ENCODE assay signal across 1 cellular context in the genomic region with DNA sequence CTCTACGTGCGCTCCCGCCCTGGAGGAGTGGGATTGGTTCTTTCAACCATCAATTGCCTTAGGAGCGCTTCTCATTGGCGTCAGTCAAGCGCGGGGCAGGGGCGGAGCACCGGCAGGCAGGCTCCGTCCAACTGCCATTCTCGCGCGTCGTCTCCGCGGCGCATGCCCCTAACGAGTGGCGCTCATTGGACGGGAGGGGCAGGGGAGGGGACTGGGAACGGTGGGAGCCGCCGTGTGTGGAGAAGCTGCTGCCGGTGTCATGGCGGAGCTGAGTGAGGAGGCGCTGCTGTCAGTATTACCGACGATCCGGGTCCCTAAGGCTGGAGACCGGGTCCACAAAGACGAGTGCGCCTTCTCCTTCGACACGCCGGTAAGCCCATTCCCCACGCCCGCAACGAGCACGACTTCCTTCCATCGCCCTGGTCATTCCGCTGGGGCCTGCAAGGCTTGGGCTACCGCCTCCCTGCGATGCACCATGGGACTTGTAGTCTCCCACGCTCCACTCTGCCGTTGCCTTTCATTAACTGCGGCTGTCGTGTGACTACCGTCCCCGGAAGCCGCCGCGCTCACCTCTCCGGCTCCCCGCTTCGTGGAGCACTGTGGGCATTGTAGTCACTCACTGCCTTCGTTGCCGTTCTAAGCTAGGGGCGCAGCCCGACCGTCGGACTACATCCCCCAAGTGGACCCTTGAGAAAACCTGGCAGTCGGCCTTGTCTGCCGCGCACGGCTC.
TF ChIP-seq lines count a peak whose summit lies in the region.

A gene with protein sequence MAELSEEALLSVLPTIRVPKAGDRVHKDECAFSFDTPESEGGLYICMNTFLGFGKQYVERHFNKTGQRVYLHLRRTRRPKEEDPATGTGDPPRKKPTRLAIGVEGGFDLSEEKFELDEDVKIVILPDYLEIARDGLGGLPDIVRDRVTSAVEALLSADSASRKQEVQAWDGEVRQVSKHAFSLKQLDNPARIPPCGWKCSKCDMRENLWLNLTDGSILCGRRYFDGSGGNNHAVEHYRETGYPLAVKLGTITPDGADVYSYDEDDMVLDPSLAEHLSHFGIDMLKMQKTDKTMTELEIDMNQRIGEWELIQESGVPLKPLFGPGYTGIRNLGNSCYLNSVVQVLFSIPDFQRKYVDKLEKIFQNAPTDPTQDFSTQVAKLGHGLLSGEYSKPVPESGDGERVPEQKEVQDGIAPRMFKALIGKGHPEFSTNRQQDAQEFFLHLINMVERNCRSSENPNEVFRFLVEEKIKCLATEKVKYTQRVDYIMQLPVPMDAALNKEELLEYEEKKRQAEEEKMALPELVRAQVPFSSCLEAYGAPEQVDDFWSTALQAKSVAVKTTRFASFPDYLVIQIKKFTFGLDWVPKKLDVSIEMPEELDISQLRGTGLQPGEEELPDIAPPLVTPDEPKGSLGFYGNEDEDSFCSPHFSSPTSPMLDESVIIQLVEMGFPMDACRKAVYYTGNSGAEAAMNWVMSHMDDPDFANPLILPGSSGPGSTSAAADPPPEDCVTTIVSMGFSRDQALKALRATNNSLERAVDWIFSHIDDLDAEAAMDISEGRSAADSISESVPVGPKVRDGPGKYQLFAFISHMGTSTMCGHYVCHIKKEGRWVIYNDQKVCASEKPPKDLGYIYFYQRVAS (plus strand): TSS at position 230 of the 730 bp plus-strand sequence. CDS start 30 bp downstream, at position 260.

TF ChIP-seq in K562, 482 proteins besides CTCF, POLR2A, EP300 and RAD21 (continued from another document and continues in another):
- TF ChIP-seq, protein P1, sequence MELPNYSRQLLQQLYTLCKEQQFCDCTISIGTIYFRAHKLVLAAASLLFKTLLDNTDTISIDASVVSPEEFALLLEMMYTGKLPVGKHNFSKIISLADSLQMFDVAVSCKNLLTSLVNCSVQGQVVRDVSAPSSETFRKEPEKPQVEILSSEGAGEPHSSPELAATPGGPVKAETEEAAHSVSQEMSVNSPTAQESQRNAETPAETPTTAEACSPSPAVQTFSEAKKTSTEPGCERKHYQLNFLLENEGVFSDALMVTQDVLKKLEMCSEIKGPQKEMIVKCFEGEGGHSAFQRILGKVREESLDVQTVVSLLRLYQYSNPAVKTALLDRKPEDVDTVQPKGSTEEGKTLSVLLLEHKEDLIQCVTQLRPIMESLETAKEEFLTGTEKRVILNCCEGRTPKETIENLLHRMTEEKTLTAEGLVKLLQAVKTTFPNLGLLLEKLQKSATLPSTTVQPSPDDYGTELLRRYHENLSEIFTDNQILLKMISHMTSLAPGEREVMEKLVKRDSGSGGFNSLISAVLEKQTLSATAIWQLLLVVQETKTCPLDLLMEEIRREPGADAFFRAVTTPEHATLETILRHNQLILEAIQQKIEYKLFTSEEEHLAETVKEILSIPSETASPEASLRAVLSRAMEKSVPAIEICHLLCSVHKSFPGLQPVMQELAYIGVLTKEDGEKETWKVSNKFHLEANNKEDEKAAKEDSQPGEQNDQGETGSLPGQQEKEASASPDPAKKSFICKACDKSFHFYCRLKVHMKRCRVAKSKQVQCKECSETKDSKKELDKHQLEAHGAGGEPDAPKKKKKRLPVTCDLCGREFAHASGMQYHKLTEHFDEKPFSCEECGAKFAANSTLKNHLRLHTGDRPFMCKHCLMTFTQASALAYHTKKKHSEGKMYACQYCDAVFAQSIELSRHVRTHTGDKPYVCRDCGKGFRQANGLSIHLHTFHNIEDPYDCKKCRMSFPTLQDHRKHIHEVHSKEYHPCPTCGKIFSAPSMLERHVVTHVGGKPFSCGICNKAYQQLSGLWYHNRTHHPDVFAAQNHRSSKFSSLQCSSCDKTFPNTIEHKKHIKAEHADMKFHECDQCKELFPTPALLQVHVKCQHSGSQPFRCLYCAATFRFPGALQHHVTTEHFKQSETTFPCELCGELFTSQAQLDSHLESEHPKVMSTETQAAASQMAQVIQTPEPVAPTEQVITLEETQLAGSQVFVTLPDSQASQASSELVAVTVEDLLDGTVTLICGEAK (IDR thresholded peaks at IDR 0.05) = peak; percentile 93
- TF ChIP-seq, protein P1 (CRISPR knock-in tag; IDR thresholded peaks at IDR 0.05) = no peak
- TF ChIP-seq SUPT5H (IDR thresholded peaks at IDR 0.05) (peak; percentile 80), ZNF134 (CRISPR knock-in tag; conservative IDR thresholded peaks at IDR 0.05) (peak; percentile 83), XRCC4 (IDR thresholded peaks at IDR 0.05; ENCODE audit: extremely low read depth, insufficient read depth, insufficient read length) (no peak), PCBP2 (IDR thresholded peaks at IDR 0.05; ENCODE audit: low read depth, low read length, poor library complexity, severe bottlenecking) (no peak), TRIM28 (IDR thresholded peaks at IDR 0.05) (no peak), ZNF584 (CRISPR knock-in tag; IDR thresholded peaks at IDR 0.05; ENCODE audit: low read depth) (peak; percentile 99), BHLHE40 (IDR thresholded peaks at IDR 0.05; ENCODE audit: low read length) (peak; percentile 54; the same call in 1 of the 2 replicates), NFE2L1 (tag; IDR thresholded peaks at IDR 0.05; ENCODE audit: borderline replicate concordance, low read depth) (no peak), SMAD2 (IDR thresholded peaks at IDR 0.05; ENCODE audit: low read depth, low read length) (no peak; the same call in 1 of the 2 replicates), GABPB1 (CRISPR knock-in tag; IDR thresholded peaks at IDR 0.05) (peak; percentile 99), TFAM (CRISPR knock-in tag; conservative IDR thresholded peaks at IDR 0.05) (no peak), ARNT (IDR thresholded peaks at IDR 0.05) (no peak), JUN (IDR thresholded peaks at IDR 0.05; ENCODE audit: borderline replicate concordance, low read depth, low read length) (no peak), JUN (CRISPR knock-in tag; IDR thresholded peaks at IDR 0.05; ENCODE audit: borderline replicate concordance) (no peak), ELF4 (CRISPR knock-in tag; IDR thresholded peaks at IDR 0.05) (peak; percentile 42; the same call in 1 of the 2 replicates), HLTF (IDR thresholded peaks at IDR 0.05) (0 out of 2 replicates have a peak, but pooled peaks have one; percentile 22), SRSF1 (IDR thresholded peaks at IDR 0.05; ENCODE audit: low read depth, low read length) (no peak), ZNF232 (CRISPR knock-in tag; IDR thresholded peaks at IDR 0.05) (no peak), NRF1 (conservative IDR thresholded peaks at IDR 0.05 in 1 of 2, IDR thresholded peaks at IDR 0.05 in 1 of 2) (peak; percentile 94 to 95), FOXJ3 (CRISPR knock-in tag; IDR thresholded peaks at IDR 0.05) (no peak), TEAD1 (CRISPR knock-in tag; IDR thresholded peaks at IDR 0.05) (peak in 1 of 2 experiments; percentile 96; a peak in 3 of 4 replicates), MAFF (IDR thresholded peaks at IDR 0.05; ENCODE audit: low read length) (no peak), ZNF785 (CRISPR knock-in tag; IDR thresholded peaks at IDR 0.05) (no peak)
- TF ChIP-seq, protein P2, sequence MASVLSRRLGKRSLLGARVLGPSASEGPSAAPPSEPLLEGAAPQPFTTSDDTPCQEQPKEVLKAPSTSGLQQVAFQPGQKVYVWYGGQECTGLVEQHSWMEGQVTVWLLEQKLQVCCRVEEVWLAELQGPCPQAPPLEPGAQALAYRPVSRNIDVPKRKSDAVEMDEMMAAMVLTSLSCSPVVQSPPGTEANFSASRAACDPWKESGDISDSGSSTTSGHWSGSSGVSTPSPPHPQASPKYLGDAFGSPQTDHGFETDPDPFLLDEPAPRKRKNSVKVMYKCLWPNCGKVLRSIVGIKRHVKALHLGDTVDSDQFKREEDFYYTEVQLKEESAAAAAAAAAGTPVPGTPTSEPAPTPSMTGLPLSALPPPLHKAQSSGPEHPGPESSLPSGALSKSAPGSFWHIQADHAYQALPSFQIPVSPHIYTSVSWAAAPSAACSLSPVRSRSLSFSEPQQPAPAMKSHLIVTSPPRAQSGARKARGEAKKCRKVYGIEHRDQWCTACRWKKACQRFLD (CRISPR knock-in tag; IDR thresholded peaks at IDR 0.05) = peak; percentile 99
- TF ChIP-seq, protein P3, sequence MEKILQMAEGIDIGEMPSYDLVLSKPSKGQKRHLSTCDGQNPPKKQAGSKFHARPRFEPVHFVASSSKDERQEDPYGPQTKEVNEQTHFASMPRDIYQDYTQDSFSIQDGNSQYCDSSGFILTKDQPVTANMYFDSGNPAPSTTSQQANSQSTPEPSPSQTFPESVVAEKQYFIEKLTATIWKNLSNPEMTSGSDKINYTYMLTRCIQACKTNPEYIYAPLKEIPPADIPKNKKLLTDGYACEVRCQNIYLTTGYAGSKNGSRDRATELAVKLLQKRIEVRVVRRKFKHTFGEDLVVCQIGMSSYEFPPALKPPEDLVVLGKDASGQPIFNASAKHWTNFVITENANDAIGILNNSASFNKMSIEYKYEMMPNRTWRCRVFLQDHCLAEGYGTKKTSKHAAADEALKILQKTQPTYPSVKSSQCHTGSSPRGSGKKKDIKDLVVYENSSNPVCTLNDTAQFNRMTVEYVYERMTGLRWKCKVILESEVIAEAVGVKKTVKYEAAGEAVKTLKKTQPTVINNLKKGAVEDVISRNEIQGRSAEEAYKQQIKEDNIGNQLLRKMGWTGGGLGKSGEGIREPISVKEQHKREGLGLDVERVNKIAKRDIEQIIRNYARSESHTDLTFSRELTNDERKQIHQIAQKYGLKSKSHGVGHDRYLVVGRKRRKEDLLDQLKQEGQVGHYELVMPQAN (IDR thresholded peaks at IDR 0.05; ENCODE audit: borderline replicate concordance) = peak; percentile 83
- TF ChIP-seq, protein P4, sequence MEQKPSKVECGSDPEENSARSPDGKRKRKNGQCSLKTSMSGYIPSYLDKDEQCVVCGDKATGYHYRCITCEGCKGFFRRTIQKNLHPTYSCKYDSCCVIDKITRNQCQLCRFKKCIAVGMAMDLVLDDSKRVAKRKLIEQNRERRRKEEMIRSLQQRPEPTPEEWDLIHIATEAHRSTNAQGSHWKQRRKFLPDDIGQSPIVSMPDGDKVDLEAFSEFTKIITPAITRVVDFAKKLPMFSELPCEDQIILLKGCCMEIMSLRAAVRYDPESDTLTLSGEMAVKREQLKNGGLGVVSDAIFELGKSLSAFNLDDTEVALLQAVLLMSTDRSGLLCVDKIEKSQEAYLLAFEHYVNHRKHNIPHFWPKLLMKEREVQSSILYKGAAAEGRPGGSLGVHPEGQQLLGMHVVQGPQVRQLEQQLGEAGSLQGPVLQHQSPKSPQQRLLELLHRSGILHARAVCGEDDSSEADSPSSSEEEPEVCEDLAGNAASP (IDR thresholded peaks at IDR 0.05) = no peak
- TF ChIP-seq, protein P5, sequence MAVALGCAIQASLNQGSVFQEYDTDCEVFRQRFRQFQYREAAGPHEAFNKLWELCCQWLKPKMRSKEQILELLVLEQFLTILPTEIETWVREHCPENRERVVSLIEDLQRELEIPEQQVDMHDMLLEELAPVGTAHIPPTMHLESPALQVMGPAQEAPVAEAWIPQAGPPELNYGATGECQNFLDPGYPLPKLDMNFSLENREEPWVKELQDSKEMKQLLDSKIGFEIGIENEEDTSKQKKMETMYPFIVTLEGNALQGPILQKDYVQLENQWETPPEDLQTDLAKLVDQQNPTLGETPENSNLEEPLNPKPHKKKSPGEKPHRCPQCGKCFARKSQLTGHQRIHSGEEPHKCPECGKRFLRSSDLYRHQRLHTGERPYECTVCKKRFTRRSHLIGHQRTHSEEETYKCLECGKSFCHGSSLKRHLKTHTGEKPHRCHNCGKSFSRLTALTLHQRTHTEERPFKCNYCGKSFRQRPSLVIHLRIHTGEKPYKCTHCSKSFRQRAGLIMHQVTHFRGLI (CRISPR knock-in tag; IDR thresholded peaks at IDR 0.05) = 0 out of 2 replicates have a peak, but pooled peaks have one; percentile 48
- TF ChIP-seq, protein P6, sequence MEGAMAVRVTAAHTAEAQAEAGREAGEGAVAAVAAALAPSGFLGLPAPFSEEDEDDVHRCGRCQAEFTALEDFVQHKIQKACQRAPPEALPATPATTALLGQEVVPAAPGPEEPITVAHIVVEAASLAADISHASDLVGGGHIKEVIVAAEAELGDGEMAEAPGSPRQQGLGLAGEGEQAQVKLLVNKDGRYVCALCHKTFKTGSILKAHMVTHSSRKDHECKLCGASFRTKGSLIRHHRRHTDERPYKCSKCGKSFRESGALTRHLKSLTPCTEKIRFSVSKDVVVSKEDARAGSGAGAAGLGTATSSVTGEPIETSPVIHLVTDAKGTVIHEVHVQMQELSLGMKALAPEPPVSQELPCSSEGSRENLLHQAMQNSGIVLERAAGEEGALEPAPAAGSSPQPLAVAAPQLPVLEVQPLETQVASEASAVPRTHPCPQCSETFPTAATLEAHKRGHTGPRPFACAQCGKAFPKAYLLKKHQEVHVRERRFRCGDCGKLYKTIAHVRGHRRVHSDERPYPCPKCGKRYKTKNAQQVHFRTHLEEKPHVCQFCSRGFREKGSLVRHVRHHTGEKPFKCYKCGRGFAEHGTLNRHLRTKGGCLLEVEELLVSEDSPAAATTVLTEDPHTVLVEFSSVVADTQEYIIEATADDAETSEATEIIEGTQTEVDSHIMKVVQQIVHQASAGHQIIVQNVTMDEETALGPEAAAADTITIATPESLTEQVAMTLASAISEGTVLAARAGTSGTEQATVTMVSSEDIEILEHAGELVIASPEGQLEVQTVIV (CRISPR knock-in tag; IDR thresholded peaks at IDR 0.05; ENCODE audit: borderline replicate concordance) = no peak
- TF ChIP-seq, protein P7, sequence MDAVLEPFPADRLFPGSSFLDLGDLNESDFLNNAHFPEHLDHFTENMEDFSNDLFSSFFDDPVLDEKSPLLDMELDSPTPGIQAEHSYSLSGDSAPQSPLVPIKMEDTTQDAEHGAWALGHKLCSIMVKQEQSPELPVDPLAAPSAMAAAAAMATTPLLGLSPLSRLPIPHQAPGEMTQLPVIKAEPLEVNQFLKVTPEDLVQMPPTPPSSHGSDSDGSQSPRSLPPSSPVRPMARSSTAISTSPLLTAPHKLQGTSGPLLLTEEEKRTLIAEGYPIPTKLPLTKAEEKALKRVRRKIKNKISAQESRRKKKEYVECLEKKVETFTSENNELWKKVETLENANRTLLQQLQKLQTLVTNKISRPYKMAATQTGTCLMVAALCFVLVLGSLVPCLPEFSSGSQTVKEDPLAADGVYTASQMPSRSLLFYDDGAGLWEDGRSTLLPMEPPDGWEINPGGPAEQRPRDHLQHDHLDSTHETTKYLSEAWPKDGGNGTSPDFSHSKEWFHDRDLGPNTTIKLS (IDR thresholded peaks at IDR 0.05; ENCODE audit: borderline replicate concordance, low read depth) = peak; percentile 98
